ENCODE assay signal across 19 cellular contexts in the genomic region with DNA sequence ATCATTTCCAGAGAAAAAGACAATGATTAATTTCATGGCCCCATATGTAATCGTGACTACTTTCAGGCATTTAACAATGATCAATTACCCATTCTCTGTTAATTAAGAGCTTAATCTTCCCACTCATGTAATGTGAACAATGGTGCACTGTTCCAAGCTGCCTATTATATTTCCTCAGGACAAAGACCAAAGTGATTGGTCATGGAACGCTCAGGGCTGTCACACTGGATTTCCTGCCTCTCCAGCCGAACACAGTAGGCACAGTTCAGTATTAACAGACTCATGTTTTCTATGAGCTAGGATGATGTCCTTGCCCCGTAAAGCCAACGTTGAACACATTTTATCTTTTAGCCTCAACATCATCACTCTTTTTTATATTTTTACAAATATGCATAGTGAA.
"Had no signal": no experiment of that assay in that cellular context is flagged by ENCODE, and none has a peak within 500 bp of the region (broad histone marks: within the 10 kb centered on the region; RNA-seq: fewer than 3 reads in every experiment).

No MANE protein-coding gene starts in this region.

- H3K4me1 ChIP-seq: body of pancreas, left lung, upper lobe of right lung had no signal

- DNase-seq: activated CD4-positive, alpha-beta memory T cell treated with anti-CD3 and anti-CD28 coated beads, Interleukin-2, amount 10 ng/mL, durations not matched to agents 7 days and 5 days; activated CD4-positive, alpha-beta T cell treated with anti-CD3 and anti-CD28 coated beads for 48 hours; activated CD4-positive, CD25-positive, alpha-beta regulatory T cell; activated CD8-positive, alpha-beta memory T cell treated with anti-CD3 and anti-CD28 coated beads, Interleukin-2, amount 10 ng/mL, durations not matched to agents 7 days and 5 days; activated naive CD4-positive, alpha-beta T cell treated with anti-CD3 and anti-CD28 coated beads for 36 hours; activated T-cell treated with anti-CD3 and anti-CD28 coated beads, Interleukin-2, amount 50 U/mL, for 1 hour; body of pancreas; caudate nucleus; dorsolateral prefrontal cortex; foreskin keratinocyte; kidney; left lung; mucosa of descending colon; naive B cell; stimulated activated CD8-positive, alpha-beta memory T cell treated with anti-CD3 and anti-CD28 coated beads, Interleukin-4, amount 100 ng/mL, for 48 hours; stimulated activated naive CD4-positive, alpha-beta T cell; T-cell; upper lobe of right lung had no signal

- H3K9me3 ChIP-seq: body of pancreas, upper lobe of right lung had no signal

- H3K27ac ChIP-seq: body of pancreas, dorsolateral prefrontal cortex, foreskin keratinocyte, left lung, neural progenitor cell, upper lobe of right lung had no signal

- H3K4me3 ChIP-seq: body of pancreas, dorsolateral prefrontal cortex, left lung, mucosa of descending colon, neural progenitor cell, upper lobe of right lung had no signal

- H3K4me2 ChIP-seq: neural progenitor cell had no signal

- H2AFZ ChIP-seq: neural progenitor cell had no signal

- H3K9ac ChIP-seq: neural progenitor cell had no signal

- H3K27me3 ChIP-seq: body of pancreas, foreskin keratinocyte, left lung, neural progenitor cell, upper lobe of right lung had no signal

- H3K36me3 ChIP-seq: left lung, neural progenitor cell, upper lobe of right lung had no signal
